ENCODE assay signal across 16 cellular contexts in the genomic region with DNA sequence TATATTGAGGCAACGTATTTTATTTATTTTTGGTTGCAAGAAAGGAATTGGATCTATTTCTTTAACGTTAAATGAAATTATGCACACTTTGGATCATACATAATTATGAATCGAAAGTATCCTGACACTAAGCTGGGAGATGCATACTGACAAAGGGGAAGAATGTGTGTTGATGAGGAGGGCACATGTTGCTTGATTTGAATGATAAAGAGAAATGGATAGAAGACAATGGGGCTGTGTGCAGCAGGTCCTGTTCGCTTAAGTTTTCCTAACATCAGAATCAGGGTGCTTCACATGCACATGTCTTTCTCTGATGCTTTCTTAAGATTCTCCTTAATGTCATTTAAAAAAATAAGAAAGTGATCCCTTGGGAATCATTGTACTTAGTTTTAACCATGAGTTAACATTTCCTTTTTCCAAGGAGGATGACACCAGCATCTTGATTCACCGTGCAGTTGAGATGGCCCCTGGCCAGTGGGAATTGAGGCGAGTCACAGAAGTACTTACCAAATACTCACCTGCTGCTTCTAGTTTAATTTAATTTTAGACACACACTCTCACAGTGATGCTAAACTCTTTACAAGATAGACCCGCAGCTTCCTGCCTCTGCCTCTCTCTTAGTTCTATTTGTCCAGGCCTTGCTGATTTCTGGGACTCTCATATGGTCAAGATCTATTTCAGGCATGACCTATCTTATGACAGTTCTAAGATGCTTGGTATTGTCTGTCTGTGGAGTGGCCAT.
DNase-seq lines count a peak whose midpoint lies in the region; ATAC-seq and TF ChIP-seq lines count a peak whose summit lies in the region.
"Had no signal": no experiment of that assay in that cellular context is flagged by ENCODE, and none has a peak within 500 bp of the region (broad histone marks: within the 10 kb centered on the region; RNA-seq: fewer than 3 reads in every experiment).

No MANE protein-coding gene starts in this region.

- H3K36me3 Mint-ChIP-seq in WTC11, result no peaks in the 10 kb centered on the region; the same call in 1 of the 2 replicates
- H3K36me3 Mint-ChIP-seq in nephron progenitor cell (ENCODE audit: low read depth), result no peaks in the 10 kb centered on the region

- WGBS in spleen, 5 donors, result 85 to 91% (median 88%) methylated on average over 7 of the region's 7 CpGs

- H3K4me1 Mint-ChIP-seq in WTC11, result peaks cover 52% of the 10 kb centered on the region
- peaks cover 29% of the 10 kb centered on the region for H3K4me1 Mint-ChIP-seq in nephron progenitor cell
- H3K4me1 Mint-ChIP-seq: B cell had no signal

- POLR2A ChIA-PET in WTC11 (lab: Charles Lee), result no interaction called here

- H3K27me3 ChIP-seq in HAP-1 (ENCODE audit: low read depth) (no peaks in the 10 kb centered on the region), spleen (replicated peaks in 1 of 7) (no peaks in the 10 kb centered on the region)

- H3K4me3 Mint-ChIP-seq in WTC11, result no peak overlapping the region
- H3K4me3 Mint-ChIP-seq in nephron progenitor cell, result no peak overlapping the region
- H3K4me3 Mint-ChIP-seq: B cell; CD4-positive, alpha-beta memory T cell had no signal

- CTCF ChIA-PET in WTC11 (lab: Charles Lee), result interaction anchor here (0.8 to 1.5 kb wide), 3 partner anchors 16 to 398 kb away, joined by 3 read pairs; no protein-coding TSS in a partner anchor

- H3K27ac Mint-ChIP-seq in WTC11 (no peak overlapping the region; the same call in 1 of the 2 replicates), nephron progenitor cell (no peak overlapping the region)
- H3K27ac Mint-ChIP-seq: B cell; CD4-positive, alpha-beta memory T cell had no signal

- H3K9me3 ChIP-seq in HAP-1 (no peaks in the 10 kb centered on the region), spleen (no peaks in the 10 kb centered on the region)
- H3K9me3 ChIP-seq: SK-N-SH had no signal

- DNase-seq in ELR (ENCODE audit: low read depth) (peak; percentile 4), HAP-1 (ENCODE audit: low spot score in 2 of 2) (peak; percentile 18 to 67), WTC11 (ENCODE audit: low spot score) (no peak), iPS-NIHi11 (ENCODE audit: low spot score) (peak; percentile 20), globus pallidus (ENCODE audit: low spot score) (no peak), nephron progenitor cell (no peak), spleen (no peak)
- DNase-seq: ACHN; CD4-positive, alpha-beta memory T cell; NCI-H1048; NCI-H1694; NCI-H2107; NCI-H69; PC-9; SK-N-SH had no signal

- H3K9me3 Mint-ChIP-seq in WTC11 (no peaks in the 10 kb centered on the region), nephron progenitor cell (no peaks in the 10 kb centered on the region)
- H3K9me3 Mint-ChIP-seq: CD4-positive, alpha-beta memory T cell had no signal

- ATAC-seq in WTC11, result no peak

- TF ChIP-seq POLR2A in spleen (IDR thresholded peaks at IDR 0.05), result no peak

- TF ChIP-seq CTCF in WTC11 (IDR thresholded peaks at IDR 0.05) (no peak), nephron progenitor cell (IDR thresholded peaks at IDR 0.05) (no peak), spleen (IDR thresholded peaks at IDR 0.05 in 8 of 11, conservative IDR thresholded peaks at IDR 0.05 in 3 of 11) (no peak)

- no peak overlapping the region for H3K27ac ChIP-seq in spleen
- H3K27ac ChIP-seq: PC-9 had no signal

- H3K27me3 Mint-ChIP-seq in WTC11 (ENCODE audit: low read depth) (peaks cover 15% of the 10 kb centered on the region), nephron progenitor cell (ENCODE audit: low read depth, poor library complexity) (peaks cover 5% of the 10 kb centered on the region)
- H3K27me3 Mint-ChIP-seq: B cell; CD4-positive, alpha-beta memory T cell had no signal

- no peak overlapping the region for H3K4me3 ChIP-seq in HAP-1
- no peak overlapping the region for H3K4me3 ChIP-seq in spleen
- H3K4me3 ChIP-seq: PC-9 had no signal

- in situ Hi-C loops in HAP-1 (cut with MboI; ENCODE audit: low sequenced_read_pairs), result no loop called here

- intact Hi-C loops in spleen (cut with DNase I; ENCODE audit: low total_unique reads), result no loop called here

- H3K36me3 ChIP-seq in HAP-1 (replicated peaks), result no peaks in the 10 kb centered on the region
- peaks cover 0 to 31% (median 0%) of the 10 kb centered on the region in 6 donors for H3K36me3 ChIP-seq in spleen

- H3K4me1 ChIP-seq in HAP-1, result peaks cover 12% of the 10 kb centered on the region
- H3K4me1 ChIP-seq in spleen, result no peaks in the 10 kb centered on the region

TF ChIP-seq in WTC11, 78 proteins besides CTCF, POLR2A, EP300 and RAD21:
- TF ChIP-seq, protein P1, sequence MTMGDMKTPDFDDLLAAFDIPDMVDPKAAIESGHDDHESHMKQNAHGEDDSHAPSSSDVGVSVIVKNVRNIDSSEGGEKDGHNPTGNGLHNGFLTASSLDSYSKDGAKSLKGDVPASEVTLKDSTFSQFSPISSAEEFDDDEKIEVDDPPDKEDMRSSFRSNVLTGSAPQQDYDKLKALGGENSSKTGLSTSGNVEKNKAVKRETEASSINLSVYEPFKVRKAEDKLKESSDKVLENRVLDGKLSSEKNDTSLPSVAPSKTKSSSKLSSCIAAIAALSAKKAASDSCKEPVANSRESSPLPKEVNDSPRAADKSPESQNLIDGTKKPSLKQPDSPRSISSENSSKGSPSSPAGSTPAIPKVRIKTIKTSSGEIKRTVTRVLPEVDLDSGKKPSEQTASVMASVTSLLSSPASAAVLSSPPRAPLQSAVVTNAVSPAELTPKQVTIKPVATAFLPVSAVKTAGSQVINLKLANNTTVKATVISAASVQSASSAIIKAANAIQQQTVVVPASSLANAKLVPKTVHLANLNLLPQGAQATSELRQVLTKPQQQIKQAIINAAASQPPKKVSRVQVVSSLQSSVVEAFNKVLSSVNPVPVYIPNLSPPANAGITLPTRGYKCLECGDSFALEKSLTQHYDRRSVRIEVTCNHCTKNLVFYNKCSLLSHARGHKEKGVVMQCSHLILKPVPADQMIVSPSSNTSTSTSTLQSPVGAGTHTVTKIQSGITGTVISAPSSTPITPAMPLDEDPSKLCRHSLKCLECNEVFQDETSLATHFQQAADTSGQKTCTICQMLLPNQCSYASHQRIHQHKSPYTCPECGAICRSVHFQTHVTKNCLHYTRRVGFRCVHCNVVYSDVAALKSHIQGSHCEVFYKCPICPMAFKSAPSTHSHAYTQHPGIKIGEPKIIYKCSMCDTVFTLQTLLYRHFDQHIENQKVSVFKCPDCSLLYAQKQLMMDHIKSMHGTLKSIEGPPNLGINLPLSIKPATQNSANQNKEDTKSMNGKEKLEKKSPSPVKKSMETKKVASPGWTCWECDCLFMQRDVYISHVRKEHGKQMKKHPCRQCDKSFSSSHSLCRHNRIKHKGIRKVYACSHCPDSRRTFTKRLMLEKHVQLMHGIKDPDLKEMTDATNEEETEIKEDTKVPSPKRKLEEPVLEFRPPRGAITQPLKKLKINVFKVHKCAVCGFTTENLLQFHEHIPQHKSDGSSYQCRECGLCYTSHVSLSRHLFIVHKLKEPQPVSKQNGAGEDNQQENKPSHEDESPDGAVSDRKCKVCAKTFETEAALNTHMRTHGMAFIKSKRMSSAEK (CRISPR knock-in tag; IDR thresholded peaks at IDR 0.05; ENCODE audit: borderline replicate concordance), result no peak
- TF ChIP-seq, protein P2, sequence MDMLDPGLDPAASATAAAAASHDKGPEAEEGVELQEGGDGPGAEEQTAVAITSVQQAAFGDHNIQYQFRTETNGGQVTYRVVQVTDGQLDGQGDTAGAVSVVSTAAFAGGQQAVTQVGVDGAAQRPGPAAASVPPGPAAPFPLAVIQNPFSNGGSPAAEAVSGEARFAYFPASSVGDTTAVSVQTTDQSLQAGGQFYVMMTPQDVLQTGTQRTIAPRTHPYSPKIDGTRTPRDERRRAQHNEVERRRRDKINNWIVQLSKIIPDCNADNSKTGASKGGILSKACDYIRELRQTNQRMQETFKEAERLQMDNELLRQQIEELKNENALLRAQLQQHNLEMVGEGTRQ (CRISPR knock-in tag; IDR thresholded peaks at IDR 0.05), result peak; percentile 17; the same call in 1 of the 2 replicates

Comparison
In these comparisons a context has a peak if more than half of its experiments do, and no peak if none do; other contexts are left out.
1. DNase-seq: peak in ELR (single experiment), HAP-1 (2 of 2) and iPS-NIHi11 (single experiment); none in WTC11 (single experiment), globus pallidus (single experiment), nephron progenitor cell (single experiment) and spleen (single experiment).